In genomic region chr3:50599716-50600118, GRCh38 we compare ENCODE assay signal across 1 cellular context.
TF ChIP-seq lines count a peak whose summit lies in the region.

No MANE protein-coding gene starts in this region.

TF ChIP-seq in K562, 482 proteins besides CTCF, POLR2A, EP300 and RAD21:
- TF ChIP-seq C11orf30 (IDR thresholded peaks at IDR 0.05; ENCODE audit: low read depth) (no peak), RBFOX2 (IDR thresholded peaks at IDR 0.05; ENCODE audit: low read depth, low read length) (peak; percentile 37; the same call in 1 of the 2 replicates), MNT (conservative IDR thresholded peaks at IDR 0.05) (no peak), ZNF143 (CRISPR knock-in tag; IDR thresholded peaks at IDR 0.05) (0 out of 2 replicates have a peak, but pooled peaks have one; percentile 34), BRCA1 (IDR thresholded peaks at IDR 0.05) (no peak), BRCA1 (CRISPR knock-in tag; IDR thresholded peaks at IDR 0.05) (no peak), BRF1 (IDR thresholded peaks at IDR 0.05; ENCODE audit: borderline replicate concordance, extremely low read depth, insufficient read length) (no peak), XRCC5 (IDR thresholded peaks at IDR 0.05; ENCODE audit: low read depth, low read length) (no peak), PURB (CRISPR knock-in tag; IDR thresholded peaks at IDR 0.05; ENCODE audit: low read depth) (no peak), KDM4B (IDR thresholded peaks at IDR 0.05; ENCODE audit: borderline replicate concordance in 2 of 2, low read depth in 1 of 2) (no peak), GTF2E2 (tag; IDR thresholded peaks at IDR 0.05) (no peak), BMI1 (IDR thresholded peaks at IDR 0.05; ENCODE audit: low read length) (no peak), HOXB6 (CRISPR knock-in tag; IDR thresholded peaks at IDR 0.05; ENCODE audit: borderline replicate concordance) (no peak), YBX1 (IDR thresholded peaks at IDR 0.05) (no peak), POLR2G (IDR thresholded peaks at IDR 0.05; ENCODE audit: low read depth, low read length) (no peak), GTF2A2 (tag; IDR thresholded peaks at IDR 0.05) (no peak), KDM1A (IDR thresholded peaks at IDR 0.05) (no peak), THRB (CRISPR knock-in tag; conservative IDR thresholded peaks at IDR 0.05) (no peak), LEF1 (IDR thresholded peaks at IDR 0.05) (no peak), TFAM (CRISPR knock-in tag; conservative IDR thresholded peaks at IDR 0.05) (no peak)
- TF ChIP-seq, protein P1, sequence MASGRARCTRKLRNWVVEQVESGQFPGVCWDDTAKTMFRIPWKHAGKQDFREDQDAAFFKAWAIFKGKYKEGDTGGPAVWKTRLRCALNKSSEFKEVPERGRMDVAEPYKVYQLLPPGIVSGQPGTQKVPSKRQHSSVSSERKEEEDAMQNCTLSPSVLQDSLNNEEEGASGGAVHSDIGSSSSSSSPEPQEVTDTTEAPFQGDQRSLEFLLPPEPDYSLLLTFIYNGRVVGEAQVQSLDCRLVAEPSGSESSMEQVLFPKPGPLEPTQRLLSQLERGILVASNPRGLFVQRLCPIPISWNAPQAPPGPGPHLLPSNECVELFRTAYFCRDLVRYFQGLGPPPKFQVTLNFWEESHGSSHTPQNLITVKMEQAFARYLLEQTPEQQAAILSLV (tag; IDR thresholded peaks at IDR 0.05): no peak
- TF ChIP-seq, protein P2, sequence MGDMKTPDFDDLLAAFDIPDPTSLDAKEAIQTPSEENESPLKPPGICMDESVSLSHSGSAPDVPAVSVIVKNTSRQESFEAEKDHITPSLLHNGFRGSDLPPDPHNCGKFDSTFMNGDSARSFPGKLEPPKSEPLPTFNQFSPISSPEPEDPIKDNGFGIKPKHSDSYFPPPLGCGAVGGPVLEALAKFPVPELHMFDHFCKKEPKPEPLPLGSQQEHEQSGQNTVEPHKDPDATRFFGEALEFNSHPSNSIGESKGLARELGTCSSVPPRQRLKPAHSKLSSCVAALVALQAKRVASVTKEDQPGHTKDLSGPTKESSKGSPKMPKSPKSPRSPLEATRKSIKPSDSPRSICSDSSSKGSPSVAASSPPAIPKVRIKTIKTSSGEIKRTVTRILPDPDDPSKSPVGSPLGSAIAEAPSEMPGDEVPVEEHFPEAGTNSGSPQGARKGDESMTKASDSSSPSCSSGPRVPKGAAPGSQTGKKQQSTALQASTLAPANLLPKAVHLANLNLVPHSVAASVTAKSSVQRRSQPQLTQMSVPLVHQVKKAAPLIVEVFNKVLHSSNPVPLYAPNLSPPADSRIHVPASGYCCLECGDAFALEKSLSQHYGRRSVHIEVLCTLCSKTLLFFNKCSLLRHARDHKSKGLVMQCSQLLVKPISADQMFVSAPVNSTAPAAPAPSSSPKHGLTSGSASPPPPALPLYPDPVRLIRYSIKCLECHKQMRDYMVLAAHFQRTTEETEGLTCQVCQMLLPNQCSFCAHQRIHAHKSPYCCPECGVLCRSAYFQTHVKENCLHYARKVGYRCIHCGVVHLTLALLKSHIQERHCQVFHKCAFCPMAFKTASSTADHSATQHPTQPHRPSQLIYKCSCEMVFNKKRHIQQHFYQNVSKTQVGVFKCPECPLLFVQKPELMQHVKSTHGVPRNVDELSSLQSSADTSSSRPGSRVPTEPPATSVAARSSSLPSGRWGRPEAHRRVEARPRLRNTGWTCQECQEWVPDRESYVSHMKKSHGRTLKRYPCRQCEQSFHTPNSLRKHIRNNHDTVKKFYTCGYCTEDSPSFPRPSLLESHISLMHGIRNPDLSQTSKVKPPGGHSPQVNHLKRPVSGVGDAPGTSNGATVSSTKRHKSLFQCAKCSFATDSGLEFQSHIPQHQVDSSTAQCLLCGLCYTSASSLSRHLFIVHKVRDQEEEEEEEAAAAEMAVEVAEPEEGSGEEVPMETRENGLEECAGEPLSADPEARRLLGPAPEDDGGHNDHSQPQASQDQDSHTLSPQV (IDR thresholded peaks at IDR 0.05): 0 out of 2 replicates have a peak, but pooled peaks have one; percentile 1
TF ChIP-seq in K562: peak in this region for 3.
